8 cellular contexts compared by ENCODE assay signal in genomic region chr6:3247255-3248146, GRCh38. TPM values are rescaled to one million over a fixed set of nuclear protein-coding genes. Genes with fewer than 3 reads are reported as not detected.
DNase-seq lines count a peak whose midpoint lies in the region; ATAC-seq, FAIRE-seq and TF ChIP-seq lines count a peak whose summit lies in the region.

No MANE protein-coding gene starts in this region.

- no peak for TF ChIP-seq POLR2A in vagina (IDR thresholded peaks at IDR 0.05)

- DNase-seq in NCI-H2029 (lab: John Stamatoyannopoulos, UW): peak; percentile 88
- DNase-seq in mesothelial cell of epicardium (ENCODE audit: low spot score in 2 of 2, unreplicated experiment in 2 of 2): peak in 1 of 2 experiments; percentile 68
- no peak for DNase-seq in vagina (ENCODE audit: extremely low spot score in 2 of 2)
- no peak for DNase-seq in D721Med (ENCODE audit: insufficient read length, low spot score)

- H3K27ac ChIP-seq in ectodermal cell (ENCODE audit: insufficient read depth, low read depth, low read length, poor library complexity, severe bottlenecking): peak overlapping the region; percentile 51
- H3K27ac ChIP-seq in vagina: peak overlapping the region; percentile 47

- H3K9me3 ChIP-seq in ectodermal cell (ENCODE audit: control insufficient read depth, low read length) (no peaks in the 10 kb centered on the region), vagina (no peaks in the 10 kb centered on the region)

- no peak for ATAC-seq in HG02798 (IDR thresholded peaks at IDR 0.05; ENCODE audit: poor library complexity, unreplicated experiment)
- no peak for ATAC-seq in GM21723 (IDR thresholded peaks at IDR 0.05; ENCODE audit: unreplicated experiment)

- H3K4me3 ChIP-seq in ectodermal cell (ENCODE audit: insufficient read depth, low read depth, low read length) (no peak overlapping the region), vagina (peak overlapping the region; percentile 23 to 40)

- intact Hi-C loops in vagina (cut with DNase I): no loop called here

- peaks cover 44% of the 10 kb centered on the region for H3K4me1 ChIP-seq in ectodermal cell (ENCODE audit: control insufficient read depth, insufficient read depth, low read length)
- peaks cover 28% of the 10 kb centered on the region for H3K4me1 ChIP-seq in vagina

- no peaks in the 10 kb centered on the region for H3K9me3 Mint-ChIP-seq in mesothelial cell of epicardium

- H3K27ac Mint-ChIP-seq in mesothelial cell of epicardium: peak overlapping the region; percentile 98

- H3K4me1 Mint-ChIP-seq in mesothelial cell of epicardium: peaks cover 39% of the 10 kb centered on the region

- no peak for TF ChIP-seq CTCF in mesothelial cell of epicardium (IDR thresholded peaks at IDR 0.05; ENCODE audit: unreplicated experiment)
- TF ChIP-seq CTCF in vagina (IDR thresholded peaks at IDR 0.05): no peak
- no peak for TF ChIP-seq CTCF in D721Med (IDR thresholded peaks at IDR 0.05; ENCODE audit: insufficient read depth, missing control alignments)

- H3K27me3 Mint-ChIP-seq in mesothelial cell of epicardium (ENCODE audit: low read depth): peaks cover 3% of the 10 kb centered on the region

- no peaks in the 10 kb centered on the region for H3K36me3 ChIP-seq in ectodermal cell (ENCODE audit: control insufficient read depth, insufficient read depth, low read length)
- no peaks in the 10 kb centered on the region for H3K36me3 ChIP-seq in vagina

- H3K36me3 Mint-ChIP-seq in mesothelial cell of epicardium: peaks cover 4% of the 10 kb centered on the region

- peak overlapping the region; percentile 58 for H3K4me3 Mint-ChIP-seq in mesothelial cell of epicardium

- FAIRE-seq in A204.1 (lab: Jason Lieb, UNC) (peak; percentile 93), D721Med (lab: Jason Lieb, UNC) (no peak)

- H3K27me3 ChIP-seq in ectodermal cell (ENCODE audit: control insufficient read depth, insufficient read depth, low read length, poor library complexity, severe bottlenecking) (no peaks in the 10 kb centered on the region), vagina (no peaks in the 10 kb centered on the region)

- 51 to 61% methylated on average over 36 of the region's 36 CpGs for WGBS in ectodermal cell, 2 experiments

RNA-seq across cellular contexts. Expression of gene PSMG4, which starts 11.2 kb away (rescaled TPM):
- polyA plus RNA-seq in ectodermal cell (2013, experiment 1 of 4): 24.2 TPM
- 27.5 TPM for polyA plus RNA-seq in ectodermal cell (2013, experiment 2 of 4)
- 21.7 TPM for polyA plus RNA-seq in ectodermal cell (2013, experiment 3 of 4)
- 26.9 TPM for polyA plus RNA-seq in ectodermal cell (2013, experiment 4 of 4)
- total RNA-seq in mesothelial cell of epicardium: 26.1 to 27.8 TPM (median 26.6 TPM) in 3 replicates
- total RNA-seq in vagina: 25.0 TPM

RNA-seq across cellular contexts. Expression of gene TUBB2B, which starts 20.0 kb away (rescaled TPM):
- 606 TPM for polyA plus RNA-seq in ectodermal cell (2013, experiment 1 of 4)
- 576 TPM for polyA plus RNA-seq in ectodermal cell (2013, experiment 2 of 4)
- polyA plus RNA-seq in ectodermal cell (2013, experiment 3 of 4): 421 TPM
- 444 TPM for polyA plus RNA-seq in ectodermal cell (2013, experiment 4 of 4)
- 110 to 121 TPM (median 114 TPM) in 3 replicates for total RNA-seq in mesothelial cell of epicardium
- 6.9 TPM for total RNA-seq in vagina

Comparison
In these comparisons a context has a peak if more than half of its experiments do, and no peak if none do; other contexts are left out.
1. RNA of gene TUBB2B, which starts 20.0 kb away (total RNA-seq): 110 to 121 TPM in mesothelial cell of epicardium; 6.9 TPM in vagina (single experiment); every median in the first group is over 10 times any median in the second.